Comparison of ENCODE assay signal across 17 cellular contexts in the genomic region with DNA sequence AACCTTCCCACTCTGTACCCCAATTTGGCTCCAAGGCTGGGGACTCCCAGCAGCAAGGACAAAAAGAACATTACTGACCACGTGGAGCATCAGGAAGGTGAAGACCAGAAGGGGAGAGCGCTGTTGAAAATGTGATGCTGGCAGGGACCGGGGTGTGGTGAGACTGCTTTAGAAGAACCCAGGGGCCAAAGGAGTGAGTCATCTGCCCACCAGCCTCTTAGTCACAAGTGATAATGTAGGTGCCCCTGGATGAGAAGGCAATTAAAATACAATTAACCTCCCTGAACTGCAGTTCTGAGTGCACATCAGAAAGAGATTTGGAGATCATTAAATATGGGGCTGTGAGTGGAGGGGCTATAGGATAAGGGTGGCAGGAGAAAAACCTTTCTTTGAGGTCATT.
"Had no signal": no experiment of that assay in that cellular context is flagged by ENCODE, and none has a peak within 500 bp of the region (broad histone marks: within the 10 kb centered on the region; RNA-seq: fewer than 3 reads in every experiment).

No MANE protein-coding gene starts in this region.

- H3K27me3 ChIP-seq: neural progenitor cell, ovary, testis had no signal

- DNase-seq: activated CD4-positive, alpha-beta T cell treated with anti-CD3 and anti-CD28 coated beads for 36 hours; activated naive CD4-positive, alpha-beta T cell treated with anti-CD3 and anti-CD28 coated beads, Interleukin-2, amount 10 ng/mL, durations not matched to agents 7 days and 5 days; caudate nucleus; effector CD4-positive, alpha-beta T cell; left cardiac atrium; lower lobe of right lung; midbrain; ovary; stimulated activated CD4-positive, alpha-beta T cell treated with anti-CD3 and anti-CD28 coated beads, Interleukin-15, amount 100 ng/mL, for 24 hours; stimulated activated CD4-positive, alpha-beta T cell treated with anti-CD3 and anti-CD28 coated beads, Interleukin-4, amount 100 ng/mL, for 24 hours; stimulated activated naive CD8-positive, alpha-beta T cell treated with anti-CD3 and anti-CD28 coated beads, Interleukin-15, amount 100 ng/mL, for 72 hours; T-helper 9 cell; testis had no signal

- H3K9ac ChIP-seq: neural progenitor cell had no signal

- H3K4me1 ChIP-seq: lower lobe of right lung, neural progenitor cell, testis had no signal

- H3K4me2 ChIP-seq: neural progenitor cell had no signal

- ATAC-seq: activated CD4-positive, alpha-beta T cell treated with anti-CD3 and anti-CD28 coated beads for 36 hours; activated T-helper 17 cell treated with anti-CD3 and anti-CD28 coated beads, Interleukin-2, amount 50 U/mL, for 72 hours; left cardiac atrium; lower lobe of right lung; stimulated activated naive CD8-positive, alpha-beta T cell treated with anti-CD3 and anti-CD28 coated beads, Interleukin-15, amount 100 ng/mL, for 72 hours had no signal

- H3K4me3 ChIP-seq: coronary artery, lower lobe of right lung, neural progenitor cell, ovary, testis had no signal

- H3K9me3 ChIP-seq: lower lobe of right lung, ovary, testis had no signal

- H3K27ac ChIP-seq: coronary artery, lower lobe of right lung, neural progenitor cell, ovary, testis, VCaP had no signal

- H3K36me3 ChIP-seq: lower lobe of right lung, neural progenitor cell, ovary had no signal

- H2AFZ ChIP-seq: neural progenitor cell had no signal
